Comparison of ENCODE assay signal across 26 cellular contexts in genomic region chr2:19104503-19104902, GRCh38.
DNase-seq lines count a peak whose midpoint lies in the region; ATAC-seq and TF ChIP-seq lines count a peak whose summit lies in the region.
"Had no signal": no experiment of that assay in that cellular context is flagged by ENCODE, and none has a peak within 500 bp of the region (broad histone marks: within the 10 kb centered on the region; RNA-seq: fewer than 3 reads in every experiment).

No MANE protein-coding gene starts in this region.

- TF ChIP-seq POLR2A in GM18505 (IDR thresholded peaks at IDR 0.05; ENCODE audit: borderline replicate concordance, extremely low read depth, insufficient read depth, insufficient read length): no peak

- no peak overlapping the region for H3K4me3 ChIP-seq in mucosa of descending colon
- H3K4me3 ChIP-seq: ascending aorta, cardiac muscle cell, colonic mucosa, transverse colon had no signal

- DNase-seq in SIG-M5 treated with dmso at 0.1 percent for 504 hours (lab: John Stamatoyannopoulos, UW; ENCODE audit: unreplicated experiment): peak; percentile 21
- DNase-seq in SIG-M5 (lab: John Stamatoyannopoulos, UW): no peak
- peak; percentile 83 for DNase-seq in epithelial cell of prostate (ENCODE audit: low read depth, low spot score)
- no peak for DNase-seq in mucosa of descending colon
- no peak for DNase-seq in NCI-H2107 treated with DMSO at 0.1 percent for 48 hours (lab: John Stamatoyannopoulos, UW; ENCODE audit: unreplicated experiment)
- DNase-seq in NCI-H226: no peak
- DNase-seq: activated CD4-positive, CD25-positive, alpha-beta regulatory T cell; activated CD8-positive, alpha-beta memory T cell treated with anti-CD3 and anti-CD28 coated beads, Interleukin-2, amount 10 ng/mL, durations not matched to agents 7 days and 5 days; activated gamma-delta T cell; activated T-cell treated with anti-CD3 and anti-CD28 coated beads, Interleukin-2, amount 50 U/mL, for 4 hours; colonic mucosa; effector CD8-positive, alpha-beta T cell; KG1; left ventricle myocardium superior; MM.1S; natural killer cell; NCI-H1105 treated with DMSO at 0.1 percent for 48 hours; NCI-H187 treated with DMSO at 0.1 percent for 48 hours; NCI-H69; nucleus accumbens; stimulated activated CD4-positive, alpha-beta T cell treated with anti-CD3 and anti-CD28 coated beads, Interleukin-4, amount 100 ng/mL, for 1 hour; transverse colon had no signal

- no peak for TF ChIP-seq CTCF in mucosa of descending colon (IDR thresholded peaks at IDR 0.05)

- intact Hi-C loops in mucosa of descending colon (cut with DNase I, micrococcal nuclease): no loop called here

- ATAC-seq in mucosa of descending colon (peak; percentile 57), HG03135 (IDR thresholded peaks at IDR 0.05; ENCODE audit: unreplicated experiment) (no peak), GM18505 (IDR thresholded peaks at IDR 0.05; ENCODE audit: unreplicated experiment) (no peak)
- ATAC-seq: activated CD8-positive, alpha-beta memory T cell treated with anti-CD3 and anti-CD28 coated beads, Interleukin-2, amount 10 ng/mL, durations not matched to agents 7 days and 5 days; activated T-cell treated with anti-CD3 and anti-CD28 coated beads, Interleukin-2, amount 50 U/mL, for 4 hours; left ventricle myocardium superior; natural killer cell had no signal

- no peaks in the 10 kb centered on the region for H3K4me1 ChIP-seq in mucosa of descending colon (ENCODE audit: low read depth)
- H3K4me1 ChIP-seq: ascending aorta, colonic mucosa, transverse colon had no signal

- H3K36me3 ChIP-seq in mucosa of descending colon (ENCODE audit: low read depth): no peaks in the 10 kb centered on the region
- H3K36me3 ChIP-seq: ascending aorta, cardiac muscle cell, colonic mucosa, transverse colon had no signal

- H3K9me3 ChIP-seq in mucosa of descending colon: no peaks in the 10 kb centered on the region
- H3K9me3 ChIP-seq: ascending aorta, colonic mucosa, transverse colon had no signal

- peak overlapping the region; percentile 49 for H3K27ac ChIP-seq in epithelial cell of prostate
- H3K27ac ChIP-seq: ascending aorta, cardiac muscle cell, colonic mucosa, transverse colon had no signal

Comparison
In these comparisons a context has a peak if more than half of its experiments do, and no peak if none do; other contexts are left out.
1. DNase-seq: peak in SIG-M5 treated with dmso at 0.1 percent for 504 hours (single experiment) and epithelial cell of prostate (single experiment); none in SIG-M5 (single experiment), mucosa of descending colon (0 of 3), NCI-H2107 treated with DMSO at 0.1 percent for 48 hours (single experiment) and NCI-H226 (single experiment).